Comparison of ENCODE assay signal across 15 cellular contexts in genomic region chr6:39769012-39769411, GRCh38. TPM values are rescaled to one million over a fixed set of nuclear protein-coding genes. Genes with fewer than 3 reads are reported as not detected.
"Had no signal": no experiment of that assay in that cellular context is flagged by ENCODE, and none has a peak within 500 bp of the region (broad histone marks: within the 10 kb centered on the region; RNA-seq: fewer than 3 reads in every experiment).

No MANE protein-coding gene starts in this region.

- DNase-seq: activated CD4-positive, alpha-beta T cell treated with anti-CD3 and anti-CD28 coated beads, Interleukin-2, amount 10 ng/mL, durations not matched to agents 7 days and 5 days; activated CD4-positive, CD25-positive, alpha-beta regulatory T cell; activated naive CD4-positive, alpha-beta T cell treated with anti-CD3 and anti-CD28 coated beads for 36 hours; activated T-cell treated with anti-CD3 and anti-CD28 coated beads for 4 hours; body of pancreas; dermis blood vessel endothelial cell; endodermal cell; erythroblast; ovary; stimulated activated CD4-positive, alpha-beta T cell treated with anti-CD3 and anti-CD28 coated beads, Interleukin-15, amount 100 ng/mL, for 24 hours; stimulated activated CD4-positive, alpha-beta T cell treated with anti-CD3 and anti-CD28 coated beads, Interleukin-4, amount 100 ng/mL, for 24 hours; thyroid gland had no signal

RNA-seq across cellular contexts. Expression of gene DAAM2, which starts 23.2 kb away (rescaled TPM):
- total RNA-seq: activated CD4-positive, alpha-beta T cell treated with anti-CD3 and anti-CD28 coated beads, Interleukin-2, amount 10 ng/mL, durations not matched to agents 7 days and 5 days; activated CD8-positive, alpha-beta memory T cell treated with anti-CD3 and anti-CD28 coated beads for 36 hours; activated naive CD4-positive, alpha-beta T cell treated with anti-CD3 and anti-CD28 coated beads for 36 hours; activated T-helper 17 cell treated with anti-CD3 and anti-CD28 coated beads, Interleukin-2, amount 50 U/mL, for 72 hours had no signal

RNA-seq across cellular contexts. Expression of gene KIF6, which starts 43.8 kb away (rescaled TPM):
- total RNA-seq: activated CD4-positive, alpha-beta T cell treated with anti-CD3 and anti-CD28 coated beads, Interleukin-2, amount 10 ng/mL, durations not matched to agents 7 days and 5 days; body of pancreas; dermis blood vessel endothelial cell; vagina had no signal
